Comparison of ENCODE assay signal across 9 cellular contexts in genomic region chr7:100603697-100604077, GRCh38. TPM values are rescaled to one million over a fixed set of nuclear protein-coding genes. Genes with fewer than 3 reads are reported as not detected.
DNase-seq lines count a peak whose midpoint lies in the region; ATAC-seq, FAIRE-seq and TF ChIP-seq lines count a peak whose summit lies in the region.
"Had no signal": no experiment of that assay in that cellular context is flagged by ENCODE, and none has a peak within 500 bp of the region (broad histone marks: within the 10 kb centered on the region; RNA-seq: fewer than 3 reads in every experiment).

No MANE protein-coding gene starts in this region.

- peak overlapping the region; percentile 80 for H3K4me3 Mint-ChIP-seq in astrocyte (ENCODE audit: unreplicated experiment)

- H3K36me3 Mint-ChIP-seq in astrocyte (ENCODE audit: low read depth, unreplicated experiment) = peaks cover 6% of the 10 kb centered on the region

- peaks cover 4% of the 10 kb centered on the region for H3K4me1 Mint-ChIP-seq in astrocyte (ENCODE audit: low read depth, unreplicated experiment)

- H3K4me2 ChIP-seq in BLaER1 treated with 17β-estradiol and CSF1 and Interleukin-3, amounts not matched to agents 10 nM and 100 nM = peak overlapping the region; percentile 85 to 99 (median 96)
- H3K4me2 ChIP-seq in astrocyte (ENCODE audit: low read length) = peak overlapping the region; percentile 97

- peaks cover 30 to 68% (median 64%) of the 10 kb centered on the region in 10 experiments; a peak in 19 of 20 replicates for H3K4me1 ChIP-seq in BLaER1 treated with 17β-estradiol and CSF1 and Interleukin-3, amounts not matched to agents 10 nM and 100 nM
- H3K4me1 ChIP-seq in astrocyte (ENCODE audit: insufficient read depth, low read length) = peaks cover 36% of the 10 kb centered on the region
- H3K4me1 ChIP-seq in lower lobe of right lung = peaks cover 13% of the 10 kb centered on the region
- no peaks in the 10 kb centered on the region for H3K4me1 ChIP-seq in urinary bladder (ENCODE audit: insufficient read depth)

- H3K9ac ChIP-seq in BLaER1 treated with 17β-estradiol and CSF1 and Interleukin-3, amounts not matched to agents 10 nM and 100 nM = peak overlapping the region in 9 of 11 experiments; percentile 45 to 74 (median 67); a peak in 17 of 22 replicates
- peak overlapping the region; percentile 81 for H3K9ac ChIP-seq in astrocyte (ENCODE audit: low read length)

- peaks cover 9% of the 10 kb centered on the region for H3K27me3 Mint-ChIP-seq in astrocyte (ENCODE audit: low read depth, unreplicated experiment)

- H3K9me3 ChIP-seq in BLaER1 treated with 17β-estradiol and CSF1 and Interleukin-3, amounts not matched to agents 10 nM and 100 nM (replicated peaks in 1 of 11) = no peaks in the 10 kb centered on the region
- H3K9me3 ChIP-seq in astrocyte (ENCODE audit: insufficient read depth, low read depth, low read length) = no peaks in the 10 kb centered on the region
- H3K9me3 ChIP-seq in lower lobe of right lung = no peaks in the 10 kb centered on the region

- no peaks in the 10 kb centered on the region for H4K20me1 ChIP-seq in BLaER1 treated with 17β-estradiol and CSF1 and Interleukin-3, amounts not matched to agents 10 nM and 100 nM
- H4K20me1 ChIP-seq in astrocyte (ENCODE audit: insufficient read depth, low read length) = peaks cover 9% of the 10 kb centered on the region

- peak overlapping the region; percentile 77 for H2AFZ ChIP-seq in astrocyte (ENCODE audit: low read depth, low read length)

- ATAC-seq in HG03045 (IDR thresholded peaks at IDR 0.05; ENCODE audit: unreplicated experiment) (peak; percentile 4), lower lobe of right lung (peak in 1 of 2 donors; percentile 1)

- H3K27ac ChIP-seq in BLaER1 treated with 17β-estradiol and CSF1 and Interleukin-3, amounts not matched to agents 10 nM and 100 nM = peak overlapping the region in 9 of 11 experiments; percentile 37 to 69 (median 56); a peak in 17 of 22 replicates
- peak overlapping the region; percentile 62 for H3K27ac ChIP-seq in astrocyte (ENCODE audit: low read depth, low read length)
- H3K27ac ChIP-seq in lower lobe of right lung = peak overlapping the region; percentile 51
- H3K27ac ChIP-seq in urinary bladder (ENCODE audit: low read depth) = peak overlapping the region; percentile 59
- no peak overlapping the region for H3K27ac ChIP-seq in substantia nigra (ENCODE audit: low read depth, low read length, poor library complexity, severe bottlenecking)

- TF ChIP-seq CTCF in astrocyte (IDR thresholded peaks at IDR 0.05; ENCODE audit: insufficient read depth, low read depth, low read length) = no peak
- TF ChIP-seq CTCF in lower lobe of right lung (IDR thresholded peaks at IDR 0.05) = no peak

- H3K4me3 ChIP-seq in BLaER1 treated with 17β-estradiol and CSF1 and Interleukin-3, amounts not matched to agents 10 nM and 100 nM = peak overlapping the region; percentile 58 to 73 (median 69)
- H3K4me3 ChIP-seq in astrocyte (ENCODE audit: insufficient read depth, low read depth, low read length) = peak overlapping the region; percentile 64
- H3K4me3 ChIP-seq in lower lobe of right lung = peak overlapping the region; percentile 71
- peak overlapping the region; percentile 57 for H3K4me3 ChIP-seq in urinary bladder (ENCODE audit: low read depth, low read length)

- H3K79me2 ChIP-seq in astrocyte (ENCODE audit: insufficient read depth, low read length) = peaks cover 6% of the 10 kb centered on the region

- H3K9me3 Mint-ChIP-seq in astrocyte (ENCODE audit: unreplicated experiment) = no peaks in the 10 kb centered on the region

- intact Hi-C loops in lower lobe of right lung (cut with DNase I) = no loop called here

- peaks cover 0 to 24% (median 19%) of the 10 kb centered on the region in 11 experiments; a peak in 17 of 22 replicates for H3K27me3 ChIP-seq in BLaER1 treated with 17β-estradiol and CSF1 and Interleukin-3, amounts not matched to agents 10 nM and 100 nM
- no peaks in the 10 kb centered on the region for H3K27me3 ChIP-seq in astrocyte (ENCODE audit: insufficient read depth, low read length)
- H3K27me3 ChIP-seq in lower lobe of right lung (ENCODE audit: low read depth) = no peaks in the 10 kb centered on the region

- no peak for DNase-seq in astrocyte (ENCODE audit: low read depth)
- no peak for DNase-seq in lower lobe of right lung
- no peak for DNase-seq in HK-2 (ENCODE audit: unreplicated experiment)
- DNase-seq in substantia nigra (lab: John Stamatoyannopoulos, UW) = no peak
- DNase-seq in NCI-H2196 (lab: John Stamatoyannopoulos, UW; ENCODE audit: unreplicated experiment) = no peak

- H3K27ac Mint-ChIP-seq in astrocyte (ENCODE audit: unreplicated experiment) = peak overlapping the region; percentile 34

- no peak for FAIRE-seq in astrocyte (lab: Jason Lieb, UNC)

- WGBS in urinary bladder = 12% methylated on average over 15 of the region's 15 CpGs

- no peaks in the 10 kb centered on the region for H3K36me3 ChIP-seq in BLaER1 treated with 17β-estradiol and CSF1 and Interleukin-3, amounts not matched to agents 10 nM and 100 nM
- H3K36me3 ChIP-seq in astrocyte (ENCODE audit: insufficient read depth, low read length) (peaks cover 4% of the 10 kb centered on the region), lower lobe of right lung (no peaks in the 10 kb centered on the region), urinary bladder (ENCODE audit: insufficient read depth) (no peaks in the 10 kb centered on the region)

RNA-seq across cellular contexts. Expression of gene PCOLCE, which starts 1.5 kb away (rescaled TPM):
- total RNA-seq in astrocyte = 10.8 and 15.5 TPM in 2 replicates
- 75.2 TPM for total RNA-seq in lower lobe of right lung
- 124 TPM for total RNA-seq in urinary bladder
- 89.5 TPM for polyA plus RNA-seq in urinary bladder

RNA-seq across cellular contexts. Expression of gene MOSPD3, which starts 8.7 kb away (rescaled TPM):
- 18.8 and 20.2 TPM in 2 replicates for total RNA-seq in astrocyte
- 19.5 TPM for total RNA-seq in lower lobe of right lung
- total RNA-seq in urinary bladder = 5.3 TPM
- polyA plus RNA-seq in urinary bladder = 30.4 TPM

RNA-seq across cellular contexts. Expression of gene FBXO24, which starts 17.6 kb away (rescaled TPM):
- 0.17 and 0.52 TPM in 2 replicates for total RNA-seq in astrocyte
- 0.74 TPM for total RNA-seq in lower lobe of right lung
- total RNA-seq in urinary bladder = 1.6 TPM
- 0.57 TPM for polyA plus RNA-seq in urinary bladder

RNA-seq across cellular contexts. Expression of gene LRCH4, which starts 17.8 kb away (rescaled TPM):
- total RNA-seq in astrocyte (52.7 and 62.5 TPM in 2 replicates), lower lobe of right lung (80.3 TPM), urinary bladder (13.7 TPM)
- 33.0 TPM for polyA plus RNA-seq in urinary bladder

RNA-seq across cellular contexts. Expression of gene SAP25, which starts 30.0 kb away (rescaled TPM):
- total RNA-seq in astrocyte (1.4 and 1.9 TPM in 2 replicates), lower lobe of right lung (10.6 TPM), urinary bladder (not detected)
- polyA plus RNA-seq in urinary bladder = 2.5 TPM
- total RNA-seq: pulmonary artery endothelial cell had no signal
